1 cellular context compared by ENCODE assay signal in the genomic region with DNA sequence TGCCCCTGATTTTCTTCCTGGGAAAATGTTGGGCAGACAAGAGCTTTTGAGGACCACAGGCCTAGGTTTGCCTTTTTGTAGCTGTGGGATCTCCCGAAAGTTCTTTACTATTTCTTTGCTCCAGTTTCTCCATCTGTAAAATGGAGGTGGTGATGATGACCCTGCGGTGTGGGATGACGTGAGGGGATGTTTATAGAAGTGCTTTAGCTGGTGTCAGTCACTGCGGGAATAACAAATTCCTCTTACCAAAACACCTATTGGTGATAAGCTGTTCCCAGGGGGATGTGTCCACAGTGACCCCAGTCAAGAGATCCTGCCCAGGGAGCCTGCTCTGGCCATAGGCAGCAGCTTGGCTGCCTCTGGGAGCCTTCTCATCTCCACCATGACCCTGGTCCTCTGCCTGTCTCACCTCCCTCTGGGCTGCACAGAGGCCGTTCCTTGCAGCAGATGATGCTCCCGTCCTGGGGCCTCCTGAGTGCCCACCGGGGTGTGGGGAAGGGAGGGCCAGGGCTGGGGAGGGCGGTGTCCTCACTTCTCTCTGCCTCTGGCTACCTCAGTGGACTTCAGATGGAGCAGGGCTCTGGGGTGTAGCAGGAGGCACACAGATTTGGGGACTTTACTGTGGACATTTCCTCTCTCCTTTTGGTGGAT.
TF ChIP-seq lines count a peak whose summit lies in the region.

No MANE protein-coding gene starts in this region.

TF ChIP-seq in IMR-90, 13 proteins besides CTCF, POLR2A, EP300 and RAD21:
- TF ChIP-seq SMC3 (IDR thresholded peaks at IDR 0.05; ENCODE audit: low read depth, low read length), result no peak
